In the genomic region with DNA sequence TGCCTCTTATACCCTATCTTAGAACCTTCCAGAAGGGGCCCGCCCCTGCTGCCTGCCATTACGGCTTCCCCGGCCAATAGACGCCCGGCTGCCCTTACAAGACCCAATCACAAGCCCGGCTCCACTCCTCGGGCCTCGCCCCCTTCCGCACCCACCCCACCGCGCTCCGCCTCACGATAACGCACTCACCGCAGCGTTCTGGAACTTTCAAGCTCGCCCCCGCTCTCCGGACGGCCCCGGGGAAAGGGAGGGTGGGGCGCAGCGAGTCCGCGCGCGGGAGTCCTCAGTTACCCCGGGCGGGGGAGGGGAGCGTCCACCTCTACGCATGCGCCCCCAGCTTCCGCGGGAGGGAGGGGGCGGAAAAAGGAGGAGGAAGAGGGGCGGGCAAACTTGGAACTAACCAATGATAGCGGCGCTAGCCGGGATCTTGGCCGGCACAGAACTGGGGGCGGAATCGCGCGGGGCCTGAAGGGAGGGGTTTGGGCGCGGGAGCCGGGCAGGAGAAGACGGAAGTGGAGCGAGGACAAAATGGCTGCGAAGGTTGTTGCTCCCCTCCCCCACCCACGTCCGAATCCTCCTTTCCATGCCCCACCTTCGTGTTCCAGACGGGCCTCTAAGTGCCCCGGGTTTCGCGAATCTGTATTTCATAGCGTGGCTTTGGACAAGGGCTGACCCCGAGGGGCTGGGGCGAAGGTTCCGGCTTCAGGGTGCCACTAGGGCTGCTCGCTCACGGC, we compare ENCODE assay signal across 8 cellular contexts. TPM values are rescaled to one million over a fixed set of nuclear protein-coding genes. Genes with fewer than 3 reads are reported as not detected.
DNase-seq lines count a peak whose midpoint lies in the region; ATAC-seq and TF ChIP-seq lines count a peak whose summit lies in the region.

No MANE protein-coding gene starts in this region.

- peaks cover 53% of the 10 kb centered on the region for H3K36me3 Mint-ChIP-seq in T-cell

- H3K4me3 ChIP-seq in GM12865 (ENCODE audit: low read depth, low read length) (peak overlapping the region; percentile 89), heart right ventricle (peak overlapping the region; percentile 67 to 96 (median 88)), upper lobe of left lung (peak overlapping the region; percentile 86 to 93 (median 89))

- H3K9me3 Mint-ChIP-seq in T-cell, result no peaks in the 10 kb centered on the region

- TF ChIP-seq POLR2A in upper lobe of left lung (IDR thresholded peaks at IDR 0.05), result peak in 1 of 4 donors; percentile 71

- peaks cover 54 to 73% (median 64%) of the 10 kb centered on the region in 3 donors for H3K4me1 Mint-ChIP-seq in T-cell

- peak overlapping the region; percentile 98 to 99 (median 99) for H3K4me3 Mint-ChIP-seq in T-cell

- no peaks in the 10 kb centered on the region for H3K27me3 ChIP-seq in heart right ventricle
- no peaks in the 10 kb centered on the region for H3K27me3 ChIP-seq in upper lobe of left lung

- DNase-seq in GM12865 (ENCODE audit: low read depth), result peak; percentile 100
- DNase-seq in NCI-H1436 treated with DMSO at 0.1 percent for 48 hours (lab: John Stamatoyannopoulos, UW), result peak; percentile 93
- DNase-seq in T-cell, result peak; percentile 98 to 100 (median 99)
- DNase-seq in amniotic epithelial cell (ENCODE audit: low read depth), result peak; percentile 99
- DNase-seq in heart right ventricle, result peak; percentile 98 to 99
- peak; percentile 98 to 100 (median 99) for DNase-seq in posterior cingulate gyrus
- DNase-seq in upper lobe of left lung, result peak; percentile 98 to 99

- H3K27ac ChIP-seq in heart right ventricle, result peak overlapping the region; percentile 99 to 100 (median 100)
- peak overlapping the region; percentile 100 for H3K27ac ChIP-seq in upper lobe of left lung

- POLR2A ChIA-PET in T-cell (lab: Charles Lee), result interaction anchor here (0.6 to 1.3 kb wide), 23 partner anchors 8 to 1770 kb away, joined by 3 to 11 read pairs (median 5); partner anchors contain the start of gene SC5D (in 1 of the 2)

- intact Hi-C loops in heart right ventricle (cut with DNase I) (loop anchor here in 4 of 10 donors (2.0 to 5.0 kb wide), 3 partner anchors 40 to 74 kb away; no protein-coding TSS in a partner anchor), posterior cingulate gyrus (cut with DNase I) (no loop called here)

- peak overlapping the region; percentile 100 for H3K27ac Mint-ChIP-seq in T-cell

- no peaks in the 10 kb centered on the region for H3K9me3 ChIP-seq in heart right ventricle
- no peaks in the 10 kb centered on the region for H3K9me3 ChIP-seq in upper lobe of left lung

- CTCF ChIA-PET in T-cell (lab: Charles Lee), result interaction anchor here in 1 of 2 donors (0.5 to 2.5 kb wide), 9 partner anchors 10 to 408 kb away, joined by 3 to 12 read pairs (median 4); no protein-coding TSS in a partner anchor

- H3K36me3 ChIP-seq in heart right ventricle, result peaks cover 0 to 43% (median 31%) of the 10 kb centered on the region in 9 donors
- H3K36me3 ChIP-seq in upper lobe of left lung, result peaks cover 27 to 39% (median 34%) of the 10 kb centered on the region in 4 donors

- no peaks in the 10 kb centered on the region for H3K27me3 Mint-ChIP-seq in T-cell

- ATAC-seq in HG02852 (IDR thresholded peaks at IDR 0.05; ENCODE audit: unreplicated experiment) (peak; percentile 85), T-cell (replicated peaks in 1 of 4) (peak; percentile 85 to 88 (median 86)), heart right ventricle (peak; percentile 92 to 96 (median 93)), upper lobe of left lung (ENCODE audit: low FRiP score in 2 of 2) (peak; percentile 95 to 99)

- H3K4me1 ChIP-seq in heart right ventricle (peaks cover 14 to 70% (median 54%) of the 10 kb centered on the region in 9 donors), upper lobe of left lung (peaks cover 49 to 61% (median 54%) of the 10 kb centered on the region in 4 donors)

- 0 to 1% methylated on average over 57 to 63 of the region's 63 CpGs for WGBS in heart right ventricle, 2 donors
- WGBS in upper lobe of left lung, 2 donors, result 1% methylated on average over 39 to 57 of the region's 63 CpGs

- TF ChIP-seq EP300 in upper lobe of left lung (IDR thresholded peaks at IDR 0.05), result peak in 1 of 4 donors; percentile 60

- TF ChIP-seq CTCF in GM12865 (IDR thresholded peaks at IDR 0.05; ENCODE audit: insufficient read depth, low read depth, low read length, missing control alignments) (no peak), heart right ventricle (IDR thresholded peaks at IDR 0.05) (peak in 1 of 9 donors; percentile 9), upper lobe of left lung (IDR thresholded peaks at IDR 0.05) (peak in 1 of 6 experiments; percentile 3)

RNA-seq across cellular contexts. Expression of gene HSPA8, which starts 0.4 kb away (rescaled TPM):
- 1,000 to 10,000 TPM in 1 of 5 donors, 100 to 1,000 TPM in 4; 791 to 1,086 (median 843) TPM for total RNA-seq in T-cell
- 1,000 to 10,000 TPM in 7 of 10 donors, 100 to 1,000 TPM in 3; 700 to 1,440 (median 1,139) TPM for total RNA-seq in heart right ventricle
- polyA plus RNA-seq in heart right ventricle, result 100 to 1,000 TPM in 1 of 2 donors, 10 to 100 TPM in 1; 52.9 to 860 TPM
- 100 to 1,000 TPM; 261 to 942 (median 659) TPM for total RNA-seq in upper lobe of left lung

Comparison
In these comparisons a context has a peak if more than half of its experiments do, and no peak if none do; other contexts are left out.
1. Peak in every context shown above with its lines: DNase-seq, ATAC-seq, H3K4me3 ChIP-seq and H3K27ac ChIP-seq.